In genomic region chr4:126440297-126440696, GRCh38 we compare ENCODE assay signal across 21 cellular contexts.
"Had no signal": no experiment of that assay in that cellular context is flagged by ENCODE, and none has a peak within 500 bp of the region (broad histone marks: within the 10 kb centered on the region; RNA-seq: fewer than 3 reads in every experiment).

No MANE protein-coding gene starts in this region.

- H3K9ac ChIP-seq: parathyroid adenoma had no signal

- H3K4me1 Mint-ChIP-seq: memory B cell; naive thymus-derived CD4-positive, alpha-beta T cell; stimulated activated memory B cell treated with anti-CD40 and anti-IgM and Interleukin-4, amounts not matched to agents 10 μg/mL and 1 μg/mL and 100 μg/mL, for 72 hours had no signal

- H3K27me3 ChIP-seq: gastrocnemius medialis, right atrium auricular region, sigmoid colon, spleen, vagina had no signal

- H3K4me1 ChIP-seq: gastrocnemius medialis, parathyroid adenoma, right atrium auricular region, spleen, vagina had no signal

- H3K27me3 Mint-ChIP-seq: memory B cell; naive thymus-derived CD4-positive, alpha-beta T cell; progenitor cell of endocrine pancreas; stimulated activated memory B cell treated with anti-CD40 and anti-IgM and Interleukin-4, amounts not matched to agents 10 μg/mL and 1 μg/mL and 100 μg/mL, for 72 hours; stimulated activated naive CD8-positive, alpha-beta T cell treated with anti-CD3 and anti-CD28 coated beads, Interleukin-15, Interleukin-2, amounts not matched to agents 100 ng/mL and 50 ng/mL, for 24 hours had no signal

- ATAC-seq: gastrocnemius medialis; left lobe of liver; naive thymus-derived CD4-positive, alpha-beta T cell; stimulated activated memory B cell treated with anti-CD40 and anti-IgM and Interleukin-4, amounts not matched to agents 10 μg/mL and 1 μg/mL and 100 μg/mL, for 72 hours had no signal

- H3K4me3 ChIP-seq: gastrocnemius medialis, lung, right atrium auricular region, sigmoid colon, spleen, vagina had no signal

- H3K9me3 ChIP-seq: gastrocnemius medialis, right atrium auricular region, sigmoid colon, vagina had no signal

- H3K27ac ChIP-seq: gastrocnemius medialis, parathyroid adenoma, spleen, vagina had no signal

- H3K36me3 Mint-ChIP-seq: memory B cell; naive thymus-derived CD4-positive, alpha-beta T cell; stimulated activated memory B cell treated with anti-CD40 and anti-IgM and Interleukin-4, amounts not matched to agents 10 μg/mL and 1 μg/mL and 100 μg/mL, for 72 hours had no signal

- H3K36me3 ChIP-seq: gastrocnemius medialis, right atrium auricular region, sigmoid colon, spleen, vagina had no signal

- DNase-seq: cerebellar nuclear complex; cortex of kidney; effector CD4-positive, alpha-beta T cell; foreskin fibroblast; gastrocnemius medialis; head of caudate nucleus; midbrain; naive thymus-derived CD4-positive, alpha-beta T cell; sigmoid colon; spleen; stimulated activated CD4-positive, alpha-beta T cell treated with anti-CD3 and anti-CD28 coated beads, Interleukin-4, amount 100 ng/mL, for 4 hours; trophoblast cell had no signal

- H3K4me3 Mint-ChIP-seq: memory B cell; naive thymus-derived CD4-positive, alpha-beta T cell; stimulated activated memory B cell treated with anti-CD40 and anti-IgM and Interleukin-4, amounts not matched to agents 10 μg/mL and 1 μg/mL and 100 μg/mL, for 72 hours; stimulated activated naive CD8-positive, alpha-beta T cell treated with anti-CD3 and anti-CD28 coated beads, Interleukin-15, Interleukin-2, amounts not matched to agents 100 ng/mL and 50 ng/mL, for 24 hours had no signal

- H2AFZ ChIP-seq: parathyroid adenoma had no signal

- H3K27ac Mint-ChIP-seq: memory B cell; naive thymus-derived CD4-positive, alpha-beta T cell; progenitor cell of endocrine pancreas; stimulated activated memory B cell treated with anti-CD40 and anti-IgM and Interleukin-4, amounts not matched to agents 10 μg/mL and 1 μg/mL and 100 μg/mL, for 72 hours; stimulated activated naive CD8-positive, alpha-beta T cell treated with anti-CD3 and anti-CD28 coated beads, Interleukin-15, Interleukin-2, amounts not matched to agents 100 ng/mL and 50 ng/mL, for 24 hours had no signal
